8 cellular contexts compared by ENCODE assay signal in the genomic region with DNA sequence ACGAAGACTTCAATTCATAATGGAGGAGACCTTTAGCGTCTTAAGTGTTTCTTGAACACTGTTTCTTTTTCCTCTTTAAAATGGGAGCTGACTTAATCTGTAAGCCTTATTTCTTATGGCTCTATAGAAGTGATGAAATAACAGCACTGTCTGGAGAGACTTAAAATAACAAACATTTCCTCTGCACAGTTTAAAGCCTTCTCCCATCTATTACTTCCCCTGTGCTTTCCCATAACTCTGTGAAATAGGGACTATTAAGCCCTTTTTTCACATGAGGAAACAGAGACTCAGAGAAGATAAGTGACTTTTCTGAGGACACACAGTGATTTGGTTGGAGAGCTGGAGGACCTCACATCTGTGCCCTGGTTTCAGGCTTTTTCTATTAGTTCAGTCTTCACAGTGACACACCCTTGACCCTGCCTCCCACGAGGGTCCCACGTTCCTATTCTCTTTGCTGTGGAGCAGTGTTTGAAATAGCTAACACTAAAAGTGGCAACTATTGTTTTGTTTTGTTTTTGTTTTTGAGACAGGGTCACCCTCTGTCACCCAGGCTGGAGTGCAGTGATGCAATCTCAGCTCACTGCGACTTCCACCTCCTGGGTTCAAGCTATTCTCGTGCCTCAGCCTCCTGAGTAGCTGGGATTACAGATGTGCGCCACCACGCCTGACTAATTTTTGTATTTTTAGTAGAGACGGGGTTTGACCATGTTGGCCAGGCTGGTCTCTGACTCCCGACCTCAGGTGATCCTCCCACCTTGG.
DNase-seq lines count a peak whose midpoint lies in the region; ATAC-seq and TF ChIP-seq lines count a peak whose summit lies in the region.

No MANE protein-coding gene starts in this region.

- POLR2A ChIA-PET in activated naive CD8-positive, alpha-beta T cell treated with anti-CD3 and anti-CD28 coated beads, Interleukin-2, amount 10 ng/mL, durations not matched to agents 7 days and 5 days (lab: Charles Lee): interaction anchor here (0.6 to 1.4 kb wide), 5 partner anchors 13 to 82 kb away, joined by 3 to 5 read pairs (median 3); no protein-coding TSS in a partner anchor

- 81% methylated on average over 10 of the region's 10 CpGs for WGBS in liver
- WGBS in tibial nerve, 2 donors: 56 to 58% methylated on average over 10 of the region's 10 CpGs

- peak overlapping the region; percentile 31 for H3K4me3 Mint-ChIP-seq in activated naive CD4-positive, alpha-beta T cell treated with anti-CD3 and anti-CD28 coated beads, Interleukin-2, amount 10 ng/mL, durations not matched to agents 7 days and 5 days
- H3K4me3 Mint-ChIP-seq in activated naive CD8-positive, alpha-beta T cell treated with anti-CD3 and anti-CD28 coated beads, Interleukin-2, amount 10 ng/mL, durations not matched to agents 7 days and 5 days: peak overlapping the region; percentile 74

- TF ChIP-seq CTCF in liver (IDR thresholded peaks at IDR 0.05; ENCODE audit: low read depth, low read length, missing input control) (no peak), tibial nerve (IDR thresholded peaks at IDR 0.05) (no peak)

- H3K4me1 Mint-ChIP-seq in activated naive CD4-positive, alpha-beta T cell treated with anti-CD3 and anti-CD28 coated beads, Interleukin-2, amount 10 ng/mL, durations not matched to agents 7 days and 5 days: peaks cover 60% of the 10 kb centered on the region
- peaks cover 31% of the 10 kb centered on the region for H3K4me1 Mint-ChIP-seq in activated naive CD8-positive, alpha-beta T cell treated with anti-CD3 and anti-CD28 coated beads, Interleukin-2, amount 10 ng/mL, durations not matched to agents 7 days and 5 days

- ATAC-seq in activated naive CD8-positive, alpha-beta T cell treated with anti-CD3 and anti-CD28 coated beads, Interleukin-2, amount 10 ng/mL, durations not matched to agents 7 days and 5 days (ENCODE audit: low read depth): no peak
- ATAC-seq in GM21360 (IDR thresholded peaks at IDR 0.05; ENCODE audit: unreplicated experiment) (no peak), GM19023 (IDR thresholded peaks at IDR 0.05; ENCODE audit: unreplicated experiment) (no peak)

- H3K36me3 ChIP-seq in liver (ENCODE audit: control insufficient read depth in 4 of 4, insufficient read depth in 3 of 4, low read depth in 1 of 4, low read length in 3 of 4): no peaks in the 10 kb centered on the region
- no peaks in the 10 kb centered on the region for H3K36me3 ChIP-seq in tibial nerve

- CTCF ChIA-PET in activated naive CD4-positive, alpha-beta T cell treated with anti-CD3 and anti-CD28 coated beads, Interleukin-2, amount 10 ng/mL, durations not matched to agents 7 days and 5 days (lab: Charles Lee): interaction anchor here (0.9 kb wide), 1 partner anchor 8 kb away, joined by 3 read pairs; no protein-coding TSS in a partner anchor

- H3K27me3 ChIP-seq in liver (ENCODE audit: control insufficient read depth in 4 of 4, insufficient read depth in 4 of 4, low read length in 3 of 4) (no peaks in the 10 kb centered on the region), tibial nerve (no peaks in the 10 kb centered on the region)

- H3K9me3 ChIP-seq in liver (ENCODE audit: control insufficient read depth in 4 of 4, low read length in 3 of 4) (no peaks in the 10 kb centered on the region), tibial nerve (peaks cover 0 to 7% (median 0%) of the 10 kb centered on the region in 4 donors)

- no peak for TF ChIP-seq EP300 in tibial nerve (IDR thresholded peaks at IDR 0.05)

- no peaks in the 10 kb centered on the region for H3K9me3 Mint-ChIP-seq in activated naive CD4-positive, alpha-beta T cell treated with anti-CD3 and anti-CD28 coated beads, Interleukin-2, amount 10 ng/mL, durations not matched to agents 7 days and 5 days
- no peaks in the 10 kb centered on the region for H3K9me3 Mint-ChIP-seq in activated naive CD8-positive, alpha-beta T cell treated with anti-CD3 and anti-CD28 coated beads, Interleukin-2, amount 10 ng/mL, durations not matched to agents 7 days and 5 days

- no peak for DNase-seq in activated naive CD4-positive, alpha-beta T cell treated with anti-CD3 and anti-CD28 coated beads, Interleukin-2, amount 10 ng/mL, durations not matched to agents 7 days and 5 days
- no peak for DNase-seq in activated naive CD4-positive, alpha-beta T cell (lab: John Stamatoyannopoulos, UW)
- no peak for DNase-seq in activated naive CD8-positive, alpha-beta T cell treated with anti-CD3 and anti-CD28 coated beads, Interleukin-2, amount 10 ng/mL, durations not matched to agents 7 days and 5 days
- DNase-seq in tibial nerve (ENCODE audit: low spot score in 2 of 2) (no peak), NCI-H128 (lab: John Stamatoyannopoulos, UW; ENCODE audit: unreplicated experiment) (no peak)

- TF ChIP-seq POLR2A in tibial nerve (IDR thresholded peaks at IDR 0.05): no peak

- peak overlapping the region in 1 of 2 donors; percentile 91 for H3K9ac ChIP-seq in liver (ENCODE audit: low read depth in 1 of 2, low read length in 2 of 2)

- peak overlapping the region; percentile 92 for H3K27ac Mint-ChIP-seq in activated naive CD4-positive, alpha-beta T cell treated with anti-CD3 and anti-CD28 coated beads, Interleukin-2, amount 10 ng/mL, durations not matched to agents 7 days and 5 days
- H3K27ac Mint-ChIP-seq in activated naive CD8-positive, alpha-beta T cell treated with anti-CD3 and anti-CD28 coated beads, Interleukin-2, amount 10 ng/mL, durations not matched to agents 7 days and 5 days: peak overlapping the region; percentile 93

- H3K27ac ChIP-seq in liver (ENCODE audit: low read depth in 1 of 2, low read length in 2 of 2): peak overlapping the region; percentile 77 to 85
- peak overlapping the region in 3 of 4 donors; percentile 61 to 63 (median 63) for H3K27ac ChIP-seq in tibial nerve

- H3K4me3 ChIP-seq in liver (ENCODE audit: low read depth in 1 of 3, low read length in 3 of 3) (no peak overlapping the region), tibial nerve (no peak overlapping the region)

- TF ChIP-seq RAD21 in liver (IDR thresholded peaks at IDR 0.05): no peak

- peaks cover 61% of the 10 kb centered on the region for H3K36me3 Mint-ChIP-seq in activated naive CD4-positive, alpha-beta T cell treated with anti-CD3 and anti-CD28 coated beads, Interleukin-2, amount 10 ng/mL, durations not matched to agents 7 days and 5 days
- peaks cover 30% of the 10 kb centered on the region for H3K36me3 Mint-ChIP-seq in activated naive CD8-positive, alpha-beta T cell treated with anti-CD3 and anti-CD28 coated beads, Interleukin-2, amount 10 ng/mL, durations not matched to agents 7 days and 5 days

- H3K27me3 Mint-ChIP-seq in activated naive CD4-positive, alpha-beta T cell treated with anti-CD3 and anti-CD28 coated beads, Interleukin-2, amount 10 ng/mL, durations not matched to agents 7 days and 5 days: no peaks in the 10 kb centered on the region
- H3K27me3 Mint-ChIP-seq in activated naive CD8-positive, alpha-beta T cell treated with anti-CD3 and anti-CD28 coated beads, Interleukin-2, amount 10 ng/mL, durations not matched to agents 7 days and 5 days: no peaks in the 10 kb centered on the region

- H3K4me1 ChIP-seq in liver (ENCODE audit: control insufficient read depth in 4 of 4, insufficient read depth in 4 of 4, low read length in 3 of 4) (peaks cover 4 to 24% (median 12%) of the 10 kb centered on the region in 4 donors), tibial nerve (peaks cover 0 to 34% (median 22%) of the 10 kb centered on the region in 4 donors)

TF ChIP-seq in liver, 16 proteins besides CTCF, POLR2A, EP300 and RAD21 (continues in another document):
- no peak for TF ChIP-seq FOXA2 (IDR thresholded peaks at IDR 0.05)
- no peak for TF ChIP-seq EGR1 (IDR thresholded peaks at IDR 0.05; ENCODE audit: low read depth in 2 of 2)
- TF ChIP-seq TAF1 (conservative IDR thresholded peaks at IDR 0.05): no peak
- no peak for TF ChIP-seq JUND (IDR thresholded peaks at IDR 0.05)
- TF ChIP-seq FOXA1 (IDR thresholded peaks at IDR 0.05): no peak
- no peak for TF ChIP-seq SP1 (IDR thresholded peaks at IDR 0.05)
- TF ChIP-seq RXRA (IDR thresholded peaks at IDR 0.05): no peak
- TF ChIP-seq HNF4A (conservative IDR thresholded peaks at IDR 0.05): no peak
- no peak for TF ChIP-seq GABPA (IDR thresholded peaks at IDR 0.05 in 1 of 2, conservative IDR thresholded peaks at IDR 0.05 in 1 of 2)
- TF ChIP-seq ATF3 (IDR thresholded peaks at IDR 0.05): no peak
- TF ChIP-seq HNF4G (IDR thresholded peaks at IDR 0.05): no peak
- TF ChIP-seq, protein P1, sequence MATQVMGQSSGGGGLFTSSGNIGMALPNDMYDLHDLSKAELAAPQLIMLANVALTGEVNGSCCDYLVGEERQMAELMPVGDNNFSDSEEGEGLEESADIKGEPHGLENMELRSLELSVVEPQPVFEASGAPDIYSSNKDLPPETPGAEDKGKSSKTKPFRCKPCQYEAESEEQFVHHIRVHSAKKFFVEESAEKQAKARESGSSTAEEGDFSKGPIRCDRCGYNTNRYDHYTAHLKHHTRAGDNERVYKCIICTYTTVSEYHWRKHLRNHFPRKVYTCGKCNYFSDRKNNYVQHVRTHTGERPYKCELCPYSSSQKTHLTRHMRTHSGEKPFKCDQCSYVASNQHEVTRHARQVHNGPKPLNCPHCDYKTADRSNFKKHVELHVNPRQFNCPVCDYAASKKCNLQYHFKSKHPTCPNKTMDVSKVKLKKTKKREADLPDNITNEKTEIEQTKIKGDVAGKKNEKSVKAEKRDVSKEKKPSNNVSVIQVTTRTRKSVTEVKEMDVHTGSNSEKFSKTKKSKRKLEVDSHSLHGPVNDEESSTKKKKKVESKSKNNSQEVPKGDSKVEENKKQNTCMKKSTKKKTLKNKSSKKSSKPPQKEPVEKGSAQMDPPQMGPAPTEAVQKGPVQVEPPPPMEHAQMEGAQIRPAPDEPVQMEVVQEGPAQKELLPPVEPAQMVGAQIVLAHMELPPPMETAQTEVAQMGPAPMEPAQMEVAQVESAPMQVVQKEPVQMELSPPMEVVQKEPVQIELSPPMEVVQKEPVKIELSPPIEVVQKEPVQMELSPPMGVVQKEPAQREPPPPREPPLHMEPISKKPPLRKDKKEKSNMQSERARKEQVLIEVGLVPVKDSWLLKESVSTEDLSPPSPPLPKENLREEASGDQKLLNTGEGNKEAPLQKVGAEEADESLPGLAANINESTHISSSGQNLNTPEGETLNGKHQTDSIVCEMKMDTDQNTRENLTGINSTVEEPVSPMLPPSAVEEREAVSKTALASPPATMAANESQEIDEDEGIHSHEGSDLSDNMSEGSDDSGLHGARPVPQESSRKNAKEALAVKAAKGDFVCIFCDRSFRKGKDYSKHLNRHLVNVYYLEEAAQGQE (IDR thresholded peaks at IDR 0.05): no peak
- TF ChIP-seq NR2F2 (IDR thresholded peaks at IDR 0.05): no peak
